Comparison of ENCODE assay signal across 12 cellular contexts in the genomic region with DNA sequence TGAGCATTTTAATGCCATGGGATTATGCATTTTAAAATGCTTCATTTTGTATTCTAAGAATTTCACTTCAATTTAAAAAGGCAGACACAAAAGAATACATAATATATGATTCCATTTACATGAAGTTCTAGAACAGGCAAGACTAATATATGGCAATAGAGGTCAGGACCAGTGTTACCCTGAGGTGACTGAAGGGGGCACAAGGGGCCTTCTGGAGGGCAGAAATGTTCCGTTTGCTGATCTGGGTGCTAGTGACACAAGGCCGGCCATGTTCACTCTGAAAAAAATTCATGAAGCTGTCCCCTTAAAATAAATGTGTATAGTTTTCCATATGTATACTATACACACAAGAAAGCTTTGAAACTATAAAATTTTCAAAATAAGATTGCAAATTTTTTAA. TPM values are rescaled to one million over a fixed set of nuclear protein-coding genes. Genes with fewer than 3 reads are reported as not detected.
DNase-seq lines count a peak whose midpoint lies in the region; ATAC-seq and TF ChIP-seq lines count a peak whose summit lies in the region.
"Had no signal": no experiment of that assay in that cellular context is flagged by ENCODE, and none has a peak within 500 bp of the region (broad histone marks: within the 10 kb centered on the region; RNA-seq: fewer than 3 reads in every experiment).

No MANE protein-coding gene starts in this region.

- DNase-seq in SHP77 (lab: John Stamatoyannopoulos, UW) (peak; percentile 0 to 9), SHP77 treated with DMSO at 0.1 percent for 48 hours (lab: John Stamatoyannopoulos, UW) (no peak), H4 (ENCODE audit: low spot score) (no peak), middle frontal gyrus (ENCODE audit: extremely low spot score, low spot score) (no peak)
- no peak for DNase-seq in naive thymus-derived CD4-positive, alpha-beta T cell
- DNase-seq: activated CD8-positive, alpha-beta memory T cell treated with anti-CD3 and anti-CD28 coated beads, Interleukin-2, amount 10 ng/mL, durations not matched to agents 7 days and 5 days; left lung; NCI-H2029 treated with DMSO at 0.1 percent for 48 hours had no signal

- H3K9me2 ChIP-seq in SU-DHL-6 (replicated peaks; ENCODE audit: insufficient read depth, low read length) = no peaks in the 10 kb centered on the region

- H3K27me3 ChIP-seq in SU-DHL-6 (ENCODE audit: low read length) = no peaks in the 10 kb centered on the region
- no peaks in the 10 kb centered on the region for H3K27me3 ChIP-seq in naive thymus-derived CD4-positive, alpha-beta T cell (ENCODE audit: control insufficient read depth in 2 of 2, insufficient read depth in 2 of 2, low read length in 2 of 2)
- H3K27me3 ChIP-seq: left lung had no signal

- H2AFZ ChIP-seq in SU-DHL-6 (ENCODE audit: low read depth, low read length, severe bottlenecking) = no peak overlapping the region

- POLR2A ChIA-PET in naive thymus-derived CD4-positive, alpha-beta T cell (lab: Charles Lee) = no interaction called here

- CTCF ChIA-PET in naive thymus-derived CD4-positive, alpha-beta T cell (lab: Charles Lee) = no interaction called here

- TF ChIP-seq CTCF in SU-DHL-6 (IDR thresholded peaks at IDR 0.05; ENCODE audit: insufficient read depth, low read length, poor library complexity, severe bottlenecking) = peak; percentile 15

- H3F3A ChIP-seq in SU-DHL-6 (ENCODE audit: insufficient read depth) = no peaks in the 10 kb centered on the region

- no peaks in the 10 kb centered on the region for H3K9me3 Mint-ChIP-seq in naive thymus-derived CD4-positive, alpha-beta T cell

- no peak overlapping the region for H3K9ac ChIP-seq in SU-DHL-6 (ENCODE audit: low read length)

- H3K4me3 ChIP-seq in SU-DHL-6 (ENCODE audit: insufficient read depth, low read length, poor library complexity, severe bottlenecking) = no peak overlapping the region
- H3K4me3 ChIP-seq in naive thymus-derived CD4-positive, alpha-beta T cell (ENCODE audit: low read length) = no peak overlapping the region
- H3K4me3 ChIP-seq: left lung, SK-N-MC had no signal

- H3K27me3 Mint-ChIP-seq in naive thymus-derived CD4-positive, alpha-beta T cell = no peaks in the 10 kb centered on the region
- H3K27me3 Mint-ChIP-seq: activated CD8-positive, alpha-beta memory T cell treated with anti-CD3 and anti-CD28 coated beads, Interleukin-2, amount 10 ng/mL, durations not matched to agents 7 days and 5 days had no signal

- H3K27ac ChIP-seq in SU-DHL-6 (ENCODE audit: low read depth, low read length) = no peak overlapping the region
- H3K27ac ChIP-seq in naive thymus-derived CD4-positive, alpha-beta T cell (ENCODE audit: low read depth, low read length) = no peak overlapping the region
- H3K27ac ChIP-seq: left lung, SK-N-MC had no signal

- H3K4me3 Mint-ChIP-seq in naive thymus-derived CD4-positive, alpha-beta T cell = no peak overlapping the region
- H3K4me3 Mint-ChIP-seq: activated CD8-positive, alpha-beta memory T cell treated with anti-CD3 and anti-CD28 coated beads, Interleukin-2, amount 10 ng/mL, durations not matched to agents 7 days and 5 days had no signal

- H3K36me3 Mint-ChIP-seq in naive thymus-derived CD4-positive, alpha-beta T cell = peaks cover 0 to 39% (median 20%) of the 10 kb centered on the region in 5 donors

- no peaks in the 10 kb centered on the region for H3K9me3 ChIP-seq in SU-DHL-6 (ENCODE audit: insufficient read depth, low read length)
- no peaks in the 10 kb centered on the region for H3K9me3 ChIP-seq in naive thymus-derived CD4-positive, alpha-beta T cell (ENCODE audit: control insufficient read depth in 2 of 3, low read length in 3 of 3)
- H3K9me3 ChIP-seq: left lung had no signal

- H4K20me1 ChIP-seq in SU-DHL-6 (ENCODE audit: low read depth, low read length) = no peaks in the 10 kb centered on the region

- ATAC-seq in HG02870 (IDR thresholded peaks at IDR 0.05; ENCODE audit: unreplicated experiment) (peak; percentile 91), GM19324 (IDR thresholded peaks at IDR 0.05; ENCODE audit: low FRiP score, unreplicated experiment) (no peak)
- ATAC-seq in naive thymus-derived CD4-positive, alpha-beta T cell = peak; percentile 40
- ATAC-seq: activated CD8-positive, alpha-beta memory T cell treated with anti-CD3 and anti-CD28 coated beads, Interleukin-2, amount 10 ng/mL, durations not matched to agents 7 days and 5 days; left lung had no signal

- H3K36me3 ChIP-seq in SU-DHL-6 (ENCODE audit: low read length) = 0 out of 2 replicates have a peak, but pooled peaks cover 2% of the 10 kb centered on the region
- H3K36me3 ChIP-seq in naive thymus-derived CD4-positive, alpha-beta T cell (ENCODE audit: control insufficient read depth in 2 of 3, insufficient read depth in 3 of 3, low read length in 3 of 3) = peaks cover 0 to 3% (median 0%) of the 10 kb centered on the region in 3 experiments
- H3K36me3 ChIP-seq: left lung had no signal

- intact Hi-C loops in naive thymus-derived CD4-positive, alpha-beta T cell (cut with micrococcal nuclease) = loop anchor here in 1 of 2 donors (5.0 kb wide), 1 partner anchor 162 kb away; no protein-coding TSS in a partner anchor

- peaks cover 0 to 6% (median 0%) of the 10 kb centered on the region in 7 donors for H3K4me1 Mint-ChIP-seq in naive thymus-derived CD4-positive, alpha-beta T cell
- H3K4me1 Mint-ChIP-seq: activated CD8-positive, alpha-beta memory T cell treated with anti-CD3 and anti-CD28 coated beads, Interleukin-2, amount 10 ng/mL, durations not matched to agents 7 days and 5 days had no signal

- H3K79me2 ChIP-seq in SU-DHL-6 (ENCODE audit: insufficient read depth, low read length) = no peaks in the 10 kb centered on the region

- H3K27ac Mint-ChIP-seq in naive thymus-derived CD4-positive, alpha-beta T cell = no peak overlapping the region
- H3K27ac Mint-ChIP-seq: activated CD8-positive, alpha-beta memory T cell treated with anti-CD3 and anti-CD28 coated beads, Interleukin-2, amount 10 ng/mL, durations not matched to agents 7 days and 5 days had no signal

- no peaks in the 10 kb centered on the region for H3K4me1 ChIP-seq in naive thymus-derived CD4-positive, alpha-beta T cell (ENCODE audit: control insufficient read depth in 2 of 2, insufficient read depth in 2 of 2, low read length in 2 of 2)

- H3K4me2 ChIP-seq in SU-DHL-6 (ENCODE audit: low read depth, low read length, poor library complexity, severe bottlenecking) = no peak overlapping the region

RNA-seq across cellular contexts. Expression of gene TASP1, which starts 28.5 kb away (rescaled TPM):
- 10 to 100 TPM; 10.6 to 14.3 (median 13.3) TPM for total RNA-seq in naive thymus-derived CD4-positive, alpha-beta T cell
- 10 to 100 TPM; 12.3 to 19.3 TPM for polyA plus RNA-seq in naive thymus-derived CD4-positive, alpha-beta T cell
- total RNA-seq in H4 (2014; rRNA removed; shearing (Covaris generic)) = 10.8 and 11.2 TPM in 2 replicates

Comparison
In these comparisons a context has a peak if more than half of its experiments do, and no peak if none do; other contexts are left out.
1. DNase-seq: peak in SHP77 (2 of 2); none in SHP77 treated with DMSO at 0.1 percent for 48 hours (single experiment), naive thymus-derived CD4-positive, alpha-beta T cell (0 of 9), H4 (single experiment) and middle frontal gyrus (single experiment).